8 cellular contexts compared by ENCODE assay signal in the genomic region with DNA sequence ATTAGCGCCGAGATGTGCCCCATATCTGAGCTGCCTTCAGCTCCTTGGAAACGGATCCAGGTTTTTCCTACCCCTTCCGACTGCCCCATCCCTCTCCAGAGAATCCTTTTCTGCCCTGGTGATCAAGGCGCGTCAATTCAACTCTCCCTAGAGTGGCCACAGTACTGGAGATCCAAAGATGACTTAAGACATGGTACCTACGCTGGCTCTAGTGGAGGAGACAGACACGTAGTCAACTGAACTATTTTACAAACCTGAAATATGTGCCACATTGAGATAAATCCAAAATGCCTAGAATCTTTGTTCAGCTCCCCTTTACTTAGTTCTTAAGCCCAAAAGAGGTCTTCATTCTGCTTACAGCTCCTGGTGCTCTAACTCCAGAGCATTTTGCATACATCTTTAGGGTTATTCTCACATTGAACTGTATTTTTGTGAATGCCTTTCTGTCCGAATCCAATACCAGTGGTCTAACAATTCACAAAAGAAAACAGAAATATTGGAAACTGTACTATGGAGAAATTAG. TPM values are rescaled to one million over a fixed set of nuclear protein-coding genes. Genes with fewer than 3 reads are reported as not detected.
A peak's percentile ranks its signal among the peaks of the same experiment; 100 is the strongest.
DNase-seq lines count a peak whose midpoint lies in the region; ATAC-seq and TF ChIP-seq lines count a peak whose summit lies in the region.

No MANE protein-coding gene starts in this region.

- ATAC-seq in GM21367 (IDR thresholded peaks at IDR 0.05; ENCODE audit: unreplicated experiment), result peak; percentile 30
- ATAC-seq in IMR-90 (ENCODE audit: low read depth), result peak; percentile 55

- peak overlapping the region; percentile 97 for H4K5ac ChIP-seq in IMR-90 (ENCODE audit: low read depth, low read length)

- H2BK20ac ChIP-seq in IMR-90 (ENCODE audit: low read depth, low read length), result no peak overlapping the region; the same call in 1 of the 2 replicates

- H3K27me3 ChIP-seq in ACC112 (ENCODE audit: insufficient read depth, low read length), result peaks cover 12% of the 10 kb centered on the region; the same call in 1 of the 2 replicates
- peaks cover 5% of the 10 kb centered on the region for H3K27me3 ChIP-seq in IMR-90 (ENCODE audit: control insufficient read depth, insufficient read depth, low read length)
- no peaks in the 10 kb centered on the region for H3K27me3 ChIP-seq in colonic mucosa
- no peaks in the 10 kb centered on the region for H3K27me3 ChIP-seq in mucosa of stomach (ENCODE audit: control insufficient read depth, insufficient read depth, low read length)

- H4K20me1 ChIP-seq in IMR-90 (ENCODE audit: insufficient read depth, low read length), result peaks cover 12% of the 10 kb centered on the region

- dilution Hi-C loops in IMR-90 (cut with HindIII; ENCODE audit: low sequenced_read_pairs, unreplicated experiment), result no loop called here

- peak overlapping the region; percentile 97 for H3K23ac ChIP-seq in IMR-90 (ENCODE audit: low read depth, low read length)

- H3K56ac ChIP-seq in IMR-90 (ENCODE audit: extremely low read depth, insufficient read depth, low read length), result peak overlapping the region; percentile 76; the same call in 1 of the 2 replicates

- peak overlapping the region; percentile 97 for H3K4ac ChIP-seq in IMR-90 (ENCODE audit: low read depth, low read length)

- H3K79me1 ChIP-seq in IMR-90 (ENCODE audit: low read depth in 1 of 2, low read length in 2 of 2), result peaks cover 0 to 41% of the 10 kb centered on the region in 2 experiments; a peak in 3 of 4 replicates

- no peaks in the 10 kb centered on the region for H3K9me3 ChIP-seq in IMR-90 (ENCODE audit: control insufficient read depth, insufficient read depth, low read length)
- no peaks in the 10 kb centered on the region for H3K9me3 ChIP-seq in colonic mucosa
- no peaks in the 10 kb centered on the region for H3K9me3 ChIP-seq in mucosa of stomach (ENCODE audit: control insufficient read depth, low read length)

- 0% methylated on average over 4 of the region's 9 CpGs; no CpG with 5 or more reads in 1 of the 2 experiments for WGBS in IMR-90 (ENCODE audit: extremely low coverage in 2 of 2, insufficient read length in 1 of 2), 2 experiments

- peaks cover 12% of the 10 kb centered on the region for H3K9me1 ChIP-seq in IMR-90 (ENCODE audit: insufficient read depth, low read length)

- no TSS peak for BruUV-seq in IMR-90 (replicated peaks; lab: Mats Ljungman, UMichigan)

- H3K14ac ChIP-seq in IMR-90 (replicated peaks; ENCODE audit: low read depth, low read length), result peak overlapping the region; percentile 99

- no peak for TF ChIP-seq RAD21 in IMR-90 (IDR thresholded peaks at IDR 0.05; ENCODE audit: low read length)

- peak overlapping the region; percentile 82 for H4K91ac ChIP-seq in IMR-90 (ENCODE audit: insufficient read depth, low read depth, low read length)

- H3K4me3 ChIP-seq in ACC112 (ENCODE audit: low read depth, low read length) (peak overlapping the region; percentile 99), IMR-90 (ENCODE audit: insufficient read depth, low read depth, low read length) (peak overlapping the region; percentile 83), colonic mucosa (peak overlapping the region; percentile 98), mucosa of stomach (ENCODE audit: low read length) (peak overlapping the region; percentile 87)

- H3K9ac ChIP-seq in IMR-90 (ENCODE audit: low read depth, low read length) (peak overlapping the region; percentile 85), colonic mucosa (ENCODE audit: low read depth in 2 of 2, low read length in 2 of 2) (peak overlapping the region; percentile 65 to 85), mucosa of stomach (ENCODE audit: low read length) (peak overlapping the region; percentile 85)

- H2BK15ac ChIP-seq in IMR-90 (ENCODE audit: low read depth, low read length), result peak overlapping the region; percentile 38; the same call in 2 of the 3 replicates

- H2AFZ ChIP-seq in ACC112 (ENCODE audit: low read length, unreplicated experiment) (peak overlapping the region; percentile 97), IMR-90 (replicated peaks; ENCODE audit: low read length, poor library complexity) (peak overlapping the region; percentile 100)

- TF ChIP-seq CTCF in IMR-90 (conservative IDR thresholded peaks at IDR 0.05; ENCODE audit: low read depth, low read length) (no peak), colonic mucosa (IDR thresholded peaks at IDR 0.05) (no peak)

- peak overlapping the region; percentile 78 to 99 for H4K8ac ChIP-seq in IMR-90 (ENCODE audit: low read depth in 2 of 2, low read length in 2 of 2)

- DNase-seq in IMR-90 (no peak), colonic mucosa (no peak), NCI-H446 treated with DMSO at 0.1 percent for 48 hours (lab: John Stamatoyannopoulos, UW) (no peak), DMS79 (lab: John Stamatoyannopoulos, UW) (no peak), posterior vena cava (ENCODE audit: low spot score) (no peak)

- H3K36me3 ChIP-seq in ACC112 (ENCODE audit: insufficient read depth, low read length), result peaks cover 3% of the 10 kb centered on the region; the same call in 1 of the 2 replicates
- H3K36me3 ChIP-seq in IMR-90 (ENCODE audit: control insufficient read depth, insufficient read depth, low read length), result no peaks in the 10 kb centered on the region
- H3K36me3 ChIP-seq in colonic mucosa, result no peaks in the 10 kb centered on the region
- H3K36me3 ChIP-seq in mucosa of stomach (ENCODE audit: control insufficient read depth, insufficient read depth, low read length), result no peaks in the 10 kb centered on the region

- peak overlapping the region; percentile 95 for H3K4me2 ChIP-seq in IMR-90 (ENCODE audit: low read depth, low read length)

- H2BK120ac ChIP-seq in IMR-90 (ENCODE audit: low read depth, low read length), result peak overlapping the region; percentile 80

- H3K18ac ChIP-seq in IMR-90 (ENCODE audit: low read depth, low read length), result peak overlapping the region; percentile 79

- no peak overlapping the region; the same call in 1 of the 2 replicates for H2AK5ac ChIP-seq in IMR-90 (ENCODE audit: low read depth, low read length)

- H3K79me2 ChIP-seq in ACC112 (ENCODE audit: control insufficient read depth, insufficient read depth, low read length, unreplicated experiment), result peaks cover 40% of the 10 kb centered on the region

- peak overlapping the region; percentile 89 for H2BK5ac ChIP-seq in IMR-90 (ENCODE audit: low read depth, low read length, poor library complexity, severe bottlenecking)

- peak overlapping the region; percentile 97 for H2AK9ac ChIP-seq in IMR-90 (replicated peaks; ENCODE audit: low read depth, low read length, poor library complexity)

- no peak for TF ChIP-seq POLR2A in IMR-90 (IDR thresholded peaks at IDR 0.05; ENCODE audit: low read depth, low read length)

- H3K27ac ChIP-seq in ACC112 (ENCODE audit: low read depth, low read length), result peak overlapping the region; percentile 89
- peak overlapping the region; percentile 84 for H3K27ac ChIP-seq in IMR-90 (ENCODE audit: insufficient read depth, low read length)
- H3K27ac ChIP-seq in colonic mucosa, result peak overlapping the region; percentile 98

- POLR2A ChIA-PET in IMR-90 (lab: Charles Lee; ENCODE audit: unreplicated experiment), result interaction anchor here (0.6 kb wide), 1 partner anchor 110 kb away, joined by 3 read pairs; no protein-coding TSS in a partner anchor

- H3K4me1 ChIP-seq in ACC112 (ENCODE audit: control insufficient read depth, insufficient read depth, low read length, unreplicated experiment) (peaks cover 7% of the 10 kb centered on the region), IMR-90 (ENCODE audit: control insufficient read depth, insufficient read depth, low read length) (no peaks in the 10 kb centered on the region; the same call in 1 of the 2 replicates), colonic mucosa (no peaks in the 10 kb centered on the region), mucosa of stomach (ENCODE audit: control insufficient read depth, insufficient read depth, low read length) (peaks cover 15% of the 10 kb centered on the region)

- CTCF ChIA-PET in IMR-90 (lab: Yijun Ruan, JAX), result interaction anchor here (1.8 kb wide), 1 partner anchor 36 kb away, joined by 6 read pairs; no protein-coding TSS in a partner anchor

- intact Hi-C loops in IMR-90 (cut with micrococcal nuclease) (no loop called here), colonic mucosa (cut with DNase I) (no loop called here), posterior vena cava (cut with DNase I) (no loop called here)

- in situ Hi-C loops in IMR-90 (cut with MboI; ENCODE audit: low sequenced_read_pairs), result no loop called here

TF ChIP-seq in IMR-90, 13 proteins besides CTCF, POLR2A, EP300 and RAD21:
- TF ChIP-seq NFE2L2 (IDR thresholded peaks at IDR 0.05; ENCODE audit: low read depth, low read length) (no peak), CHD1 (IDR thresholded peaks at IDR 0.05; ENCODE audit: low read depth, low read length) (no peak), MXI1 (IDR thresholded peaks at IDR 0.05; ENCODE audit: borderline replicate concordance, low read depth, low read length) (no peak), RFX5 (IDR thresholded peaks at IDR 0.05; ENCODE audit: low read depth, low read length) (no peak), BHLHE40 (IDR thresholded peaks at IDR 0.05; ENCODE audit: low read depth, low read length) (no peak), MAZ (IDR thresholded peaks at IDR 0.05; ENCODE audit: borderline replicate concordance, low read depth, low read length) (no peak), SMC3 (IDR thresholded peaks at IDR 0.05; ENCODE audit: low read depth, low read length) (no peak), FOS (IDR thresholded peaks at IDR 0.05; ENCODE audit: low read depth, low read length) (no peak)

RNA-seq across cellular contexts. Expression of a gene that starts 0.4 kb away (rescaled TPM):
- total RNA-seq in IMR-90 (2012; rRNA removed), result 77.2 and 78.6 TPM in 2 replicates
- polyA plus RNA-seq in IMR-90 (2012; rRNA removed), result 21.8 and 24.2 TPM in 2 replicates
- 10.8 and 15.9 TPM in 2 replicates for polyA plus RNA-seq in IMR-90 (2012; cell fraction: cytosol; rRNA removed)
- 9.7 and 20.1 TPM in 2 replicates for polyA plus RNA-seq in IMR-90 (2012; cell fraction: nucleus; rRNA removed; ENCODE audit: low replicate concordance)
- 10 to 100 TPM; 36.8 to 46.6 TPM for total RNA-seq in colonic mucosa
- total RNA-seq in posterior vena cava, result 10 to 100 TPM; 25.4 to 27.9 TPM
